Comparison of ENCODE assay signal across 7 cellular contexts in genomic region chr5:55923177-55923872, GRCh38.
DNase-seq lines count a peak whose midpoint lies in the region; TF ChIP-seq lines count a peak whose summit lies in the region.

No MANE protein-coding gene starts in this region.

- H3K9me2 ChIP-seq in OCI-LY1 (ENCODE audit: low read depth, low read length): no peaks in the 10 kb centered on the region

- intact Hi-C loops in esophagus muscularis mucosa (cut with DNase I): no loop called here
- intact Hi-C loops in sigmoid colon (cut with DNase I): no loop called here

- TF ChIP-seq POLR2A in esophagus muscularis mucosa (IDR thresholded peaks at IDR 0.05; ENCODE audit: low read depth) (no peak), sigmoid colon (IDR thresholded peaks at IDR 0.05) (no peak)

- no peak overlapping the region for H3K9ac ChIP-seq in OCI-LY1 (ENCODE audit: low read length)

- H3K9me3 ChIP-seq in OCI-LY1 (ENCODE audit: low read length) (no peaks in the 10 kb centered on the region), esophagus muscularis mucosa (no peaks in the 10 kb centered on the region), sigmoid colon (no peaks in the 10 kb centered on the region)

- H3K79me2 ChIP-seq in OCI-LY1 (ENCODE audit: insufficient read depth, low read length): no peaks in the 10 kb centered on the region

- no peak overlapping the region for H3K27ac ChIP-seq in OCI-LY1 (ENCODE audit: low read depth, low read length, poor library complexity, severe bottlenecking)
- H3K27ac ChIP-seq in esophagus muscularis mucosa (replicated peaks in 1 of 4): peak overlapping the region in 3 of 4 donors; percentile 17 to 46 (median 21)
- peak overlapping the region in 1 of 4 donors; percentile 9 for H3K27ac ChIP-seq in sigmoid colon

- peak overlapping the region; percentile 40; the same call in 1 of the 2 replicates for H3K4me2 ChIP-seq in OCI-LY1 (ENCODE audit: low read length)

- H3F3A ChIP-seq in OCI-LY1 (ENCODE audit: insufficient read depth, low read length): no peaks in the 10 kb centered on the region

- TF ChIP-seq CTCF in GM12875 (IDR thresholded peaks at IDR 0.05; ENCODE audit: borderline replicate concordance, insufficient read depth, low read depth, low read length): no peak
- TF ChIP-seq CTCF in OCI-LY1 (IDR thresholded peaks at IDR 0.05; ENCODE audit: low read length): no peak
- TF ChIP-seq CTCF in esophagus muscularis mucosa (IDR thresholded peaks at IDR 0.05): no peak
- no peak for TF ChIP-seq CTCF in sigmoid colon (IDR thresholded peaks at IDR 0.05)

- H4K20me1 ChIP-seq in OCI-LY1 (ENCODE audit: insufficient read depth, low read length): no peaks in the 10 kb centered on the region

- TF ChIP-seq EP300 in esophagus muscularis mucosa (IDR thresholded peaks at IDR 0.05) (no peak), sigmoid colon (IDR thresholded peaks at IDR 0.05) (no peak)

- H2AFZ ChIP-seq in OCI-LY1 (ENCODE audit: low read length): no peak overlapping the region

- peak overlapping the region; percentile 26 for H3K4me3 ChIP-seq in GM12875 (ENCODE audit: low read depth, low read length)
- peak overlapping the region; percentile 10 for H3K4me3 ChIP-seq in OCI-LY1 (ENCODE audit: low read depth, low read length, poor library complexity, severe bottlenecking)
- peak overlapping the region; percentile 37 to 53 (median 38) for H3K4me3 ChIP-seq in esophagus muscularis mucosa
- H3K4me3 ChIP-seq in sigmoid colon: peak overlapping the region in 3 of 4 donors; percentile 23 to 35 (median 25)

- DNase-seq in esophagus muscularis mucosa (ENCODE audit: extremely low spot score): peak; percentile 91
- no peak for DNase-seq in sigmoid colon
- no peak for DNase-seq in OCI-M1 (lab: John Stamatoyannopoulos, UW)
- DNase-seq in activated CD8-positive, alpha-beta memory T cell treated with anti-CD3 and anti-CD28 coated beads, Interleukin-2, amount 50 U/mL, for 4 hours: no peak
- no peak for DNase-seq in NCI-H1417 treated with DMSO at 0.1 percent for 48 hours (lab: John Stamatoyannopoulos, UW)

- no peaks in the 10 kb centered on the region for H3K4me1 ChIP-seq in OCI-LY1 (ENCODE audit: insufficient read depth, low read length, severe bottlenecking)
- peaks cover 0 to 4% (median 2%) of the 10 kb centered on the region in 4 donors for H3K4me1 ChIP-seq in esophagus muscularis mucosa
- no peaks in the 10 kb centered on the region for H3K4me1 ChIP-seq in sigmoid colon

- WGBS in esophagus muscularis mucosa: 61% methylated on average over 17 of the region's 18 CpGs
- WGBS in sigmoid colon, 2 donors: 29 to 48% methylated on average over 18 of the region's 18 CpGs

- H3K36me3 ChIP-seq in OCI-LY1 (ENCODE audit: insufficient read depth, low read length) (no peaks in the 10 kb centered on the region), esophagus muscularis mucosa (no peaks in the 10 kb centered on the region), sigmoid colon (no peaks in the 10 kb centered on the region)

- H3K27me3 ChIP-seq in OCI-LY1 (ENCODE audit: insufficient read depth, low read length): no peaks in the 10 kb centered on the region
- H3K27me3 ChIP-seq in esophagus muscularis mucosa: peaks cover 0 to 5% (median 0%) of the 10 kb centered on the region in 4 donors
- H3K27me3 ChIP-seq in sigmoid colon: no peaks in the 10 kb centered on the region
